In the genomic region with DNA sequence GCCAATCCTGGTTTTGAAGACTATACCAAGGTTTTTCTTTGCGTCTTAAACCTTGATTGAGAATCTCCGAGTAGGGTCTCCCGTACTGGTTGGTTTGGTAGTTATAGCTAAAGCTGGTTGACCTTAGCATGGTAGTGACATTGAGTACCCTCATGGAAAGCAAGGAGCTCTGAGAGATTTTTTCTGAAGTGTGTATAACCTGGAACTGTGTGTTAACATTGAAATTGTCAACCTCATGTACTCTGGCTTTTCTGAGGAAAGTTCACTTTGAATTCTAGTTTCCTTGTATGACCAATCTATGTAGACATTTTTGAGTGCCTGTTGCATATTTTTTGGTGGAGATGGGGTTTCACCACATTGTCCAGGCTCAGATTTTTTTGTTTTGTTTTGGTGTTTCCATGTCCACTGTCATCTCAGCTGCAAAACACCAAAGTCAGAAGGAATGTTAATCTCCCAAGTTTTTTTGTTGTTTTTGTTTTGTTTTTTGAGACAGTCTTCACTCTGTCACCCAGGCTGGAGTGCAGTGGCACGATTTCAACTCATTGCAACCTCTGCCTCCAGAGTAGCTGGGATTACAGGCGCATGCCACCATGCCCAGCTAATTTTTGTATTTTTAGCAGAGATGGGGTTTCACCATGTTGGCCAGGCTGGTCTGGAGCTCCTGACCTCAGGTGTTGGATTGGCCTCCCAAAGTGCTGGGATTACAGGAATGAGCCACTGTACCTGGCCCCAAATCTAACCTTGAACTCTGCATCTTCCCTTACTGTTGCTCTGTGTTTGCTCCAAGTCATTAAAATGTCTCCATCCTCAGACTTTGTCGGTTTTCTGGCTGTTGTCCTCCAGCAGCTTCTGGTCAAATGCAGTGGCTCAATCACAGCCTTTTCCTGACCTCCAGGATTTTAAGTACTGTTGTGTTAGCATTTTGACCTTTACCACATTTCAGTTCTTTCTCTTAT, we compare ENCODE assay signal across 10 cellular contexts. TPM values are rescaled to one million over a fixed set of nuclear protein-coding genes. Genes with fewer than 3 reads are reported as not detected.
DNase-seq lines count a peak whose midpoint lies in the region; ATAC-seq and TF ChIP-seq lines count a peak whose summit lies in the region.
"Had no signal": no experiment of that assay in that cellular context is flagged by ENCODE, and none has a peak within 500 bp of the region (broad histone marks: within the 10 kb centered on the region; RNA-seq: fewer than 3 reads in every experiment).

No MANE protein-coding gene starts in this region.

- H3K79me2 ChIP-seq in mammary epithelial cell (ENCODE audit: insufficient read depth, low read length), result peaks cover 39% of the 10 kb centered on the region

- no peak for ATAC-seq in stimulated activated naive CD8-positive, alpha-beta T cell treated with anti-CD3 and anti-CD28 coated beads, Interleukin-15, amount 100 ng/mL, for 72 hours
- ATAC-seq in HG03457 (IDR thresholded peaks at IDR 0.05; ENCODE audit: unreplicated experiment), result no peak

- peaks cover 36% of the 10 kb centered on the region for H3K4me1 Mint-ChIP-seq in MCF 10A (ENCODE audit: insufficient read depth, unreplicated experiment)
- H3K4me1 Mint-ChIP-seq in stimulated activated naive CD8-positive, alpha-beta T cell treated with anti-CD3 and anti-CD28 coated beads, Interleukin-15, amount 100 ng/mL, for 72 hours, result peaks cover 59% of the 10 kb centered on the region

- dilution Hi-C loops in mammary epithelial cell (cut with HindIII; ENCODE audit: low sequenced_read_pairs), result no loop called here

- no TSS peak for BruUV-seq in MCF 10A (replicated peaks; lab: Mats Ljungman, UMichigan)
- BruUV-seq in mammary epithelial cell (replicated peaks; lab: Mats Ljungman, UMichigan), result no TSS peak

- WGBS in mammary epithelial cell (ENCODE audit: low coverage, missing lambda C conversion rate), result 67% methylated on average over 6 of the region's 6 CpGs

- TF ChIP-seq CTCF in MCF 10A (IDR thresholded peaks at IDR 0.05; ENCODE audit: unreplicated experiment) (no peak), mammary epithelial cell (conservative IDR thresholded peaks at IDR 0.05 in 1 of 2, IDR thresholded peaks at IDR 0.05 in 1 of 2; ENCODE audit: extremely low read depth in 1 of 2, insufficient read depth in 1 of 2, low read depth in 1 of 2, low read length in 2 of 2) (no peak), GM13976 (IDR thresholded peaks at IDR 0.05; ENCODE audit: borderline replicate concordance, control extremely low read depth, extremely low read depth, insufficient read depth, missing control alignments) (no peak)

- CTCF ChIA-PET in MCF 10A (lab: Yijun Ruan, JAX), result interaction anchor here (0.8 to 1.4 kb wide), 5 partner anchors 12 to 1245 kb away, joined by 3 read pairs; a partner anchor contains a TSS
- CTCF ChIA-PET in mammary epithelial cell (lab: Charles Lee; ENCODE audit: low non-redundant PET), result no interaction called here

- H3K9ac ChIP-seq in mammary epithelial cell (ENCODE audit: insufficient read depth, low read length), result no peak overlapping the region

- H3K36me3 ChIP-seq in mammary epithelial cell (ENCODE audit: insufficient read depth, low read length), result peaks cover 41% of the 10 kb centered on the region

- POLR2A ChIA-PET in MCF 10A (lab: Yijun Ruan, JAX), result interaction anchor here (0.6 to 12.5 kb wide), 3 partner anchors 9 to 54 kb away, joined by 3 to 217 read pairs (median 11); a partner anchor contains a TSS

- peak overlapping the region; percentile 33 for H3K4me3 Mint-ChIP-seq in MCF 10A (ENCODE audit: unreplicated experiment)
- H3K4me3 Mint-ChIP-seq in stimulated activated naive CD8-positive, alpha-beta T cell treated with anti-CD3 and anti-CD28 coated beads, Interleukin-15, amount 100 ng/mL, for 72 hours, result no peak overlapping the region

- DNase-seq in MCF 10A (ENCODE audit: unreplicated experiment) (no peak), mammary epithelial cell (no peak), epithelial cell of prostate (ENCODE audit: low read depth, low spot score) (no peak), GM13976 (ENCODE audit: low spot score) (no peak), posterior cingulate gyrus (no peak)
- DNase-seq in stimulated activated naive CD8-positive, alpha-beta T cell treated with anti-CD3 and anti-CD28 coated beads, Interleukin-15, amount 100 ng/mL, for 72 hours, result no peak
- DNase-seq: NCI-H2227 treated with DMSO at 0.1 percent for 48 hours had no signal

- H3K27ac Mint-ChIP-seq in MCF 10A (ENCODE audit: low read depth, unreplicated experiment), result peak overlapping the region; percentile 73
- peak overlapping the region; percentile 61 to 85 for H3K27ac Mint-ChIP-seq in stimulated activated naive CD8-positive, alpha-beta T cell treated with anti-CD3 and anti-CD28 coated beads, Interleukin-15, amount 100 ng/mL, for 72 hours

- no peaks in the 10 kb centered on the region for H3K9me3 Mint-ChIP-seq in MCF 10A (ENCODE audit: unreplicated experiment)
- H3K9me3 Mint-ChIP-seq in stimulated activated naive CD8-positive, alpha-beta T cell treated with anti-CD3 and anti-CD28 coated beads, Interleukin-15, amount 100 ng/mL, for 72 hours, result no peaks in the 10 kb centered on the region

- H2AFZ ChIP-seq in mammary epithelial cell (ENCODE audit: low read depth, low read length), result no peak overlapping the region

- H3K4me3 ChIP-seq in mammary epithelial cell (replicated peaks in 1 of 3; ENCODE audit: insufficient read depth in 1 of 3, low read depth in 2 of 3, low read length in 3 of 3), result no peak overlapping the region
- H3K4me3 ChIP-seq: tibial nerve had no signal

- H3K36me3 Mint-ChIP-seq in MCF 10A (ENCODE audit: insufficient read depth, unreplicated experiment), result peaks cover 86% of the 10 kb centered on the region

- in situ Hi-C loops in mammary epithelial cell (cut with MboI; ENCODE audit: low sequenced_read_pairs in 2 of 2), result no loop called here
- in situ Hi-C loops in GM13976 (cut with MboI; ENCODE audit: low sequenced_read_pairs, unreplicated experiment), result no loop called here

- H3K27ac ChIP-seq in mammary epithelial cell (ENCODE audit: insufficient read depth, low read depth, low read length) (no peak overlapping the region), epithelial cell of prostate (peak overlapping the region; percentile 26)

- peaks cover 17% of the 10 kb centered on the region for H3K4me1 ChIP-seq in mammary epithelial cell (ENCODE audit: insufficient read depth, low read length)

- H3K27me3 Mint-ChIP-seq in MCF 10A (ENCODE audit: insufficient read depth, unreplicated experiment), result no peaks in the 10 kb centered on the region
- H3K27me3 Mint-ChIP-seq in stimulated activated naive CD8-positive, alpha-beta T cell treated with anti-CD3 and anti-CD28 coated beads, Interleukin-15, amount 100 ng/mL, for 72 hours, result no peaks in the 10 kb centered on the region

- H3K27me3 ChIP-seq in mammary epithelial cell (ENCODE audit: insufficient read depth, low read length), result no peaks in the 10 kb centered on the region
- H3K27me3 ChIP-seq: tibial nerve had no signal

- H3K9me3 ChIP-seq in mammary epithelial cell (replicated peaks; ENCODE audit: insufficient read depth, low read length), result no peaks in the 10 kb centered on the region
- H3K9me3 ChIP-seq: tibial nerve had no signal

- H4K20me1 ChIP-seq in mammary epithelial cell (ENCODE audit: insufficient read depth, low read length), result peaks cover 7% of the 10 kb centered on the region

- H3K4me2 ChIP-seq in mammary epithelial cell (ENCODE audit: insufficient read depth, low read depth, low read length), result no peak overlapping the region

- intact Hi-C loops in MCF 10A (cut with micrococcal nuclease), result loop anchor here (10.0 kb wide), 1 partner anchor 886 kb away; no protein-coding TSS in a partner anchor
- intact Hi-C loops in mammary epithelial cell (cut with micrococcal nuclease), result no loop called here
- intact Hi-C loops in posterior cingulate gyrus (cut with DNase I), result no loop called here

TF ChIP-seq in PFSK-1, 5 proteins besides CTCF, POLR2A, EP300 and RAD21:
- peak; percentile 94 for TF ChIP-seq POLR2AphosphoS5 (IDR thresholded peaks at IDR 0.05; ENCODE audit: low read depth, low read length)
- TF ChIP-seq FOXP2 (optimal IDR thresholded peaks at IDR 0.05; ENCODE audit: borderline replicate concordance, extremely low read depth, extremely low read length, insufficient read depth), result no peak
- peak; percentile 89; the same call in 1 of the 2 replicates for TF ChIP-seq SIN3A (IDR thresholded peaks at IDR 0.05; ENCODE audit: borderline replicate concordance, insufficient read depth, low read length)
- TF ChIP-seq TAF1 (IDR thresholded peaks at IDR 0.05; ENCODE audit: borderline replicate concordance, insufficient read depth, low read length), result peak; percentile 28; the same call in 1 of the 2 replicates

RNA-seq across cellular contexts. Expression of a gene that starts 4.3 kb away (rescaled TPM):
- total RNA-seq in MCF 10A (2022) (2,392 and 2,805 TPM in 2 replicates), mammary epithelial cell (1,000 to 10,000 TPM in 1 of 2 donors, 100 to 1,000 TPM in 1; 811 to 1,276 TPM)
- polyA plus RNA-seq in mammary epithelial cell, result 5,395 TPM
- polyA minus RNA-seq in mammary epithelial cell, result 1,447 TPM
- 5,216 TPM for polyA plus RNA-seq in PFSK-1 (2012; ENCODE audit: insufficient read length, low read depth)

RNA-seq across cellular contexts. Expression of a gene that starts 20.2 kb away (rescaled TPM):
- total RNA-seq in MCF 10A (2022) (19.5 and 21.0 TPM in 2 replicates), mammary epithelial cell (10 to 100 TPM; 13.8 TPM)
- 9.8 TPM for polyA plus RNA-seq in mammary epithelial cell
- polyA minus RNA-seq in mammary epithelial cell, result 21.3 TPM
- 0.77 TPM for polyA plus RNA-seq in PFSK-1 (2012; ENCODE audit: insufficient read length, low read depth)
